In the genomic region with DNA sequence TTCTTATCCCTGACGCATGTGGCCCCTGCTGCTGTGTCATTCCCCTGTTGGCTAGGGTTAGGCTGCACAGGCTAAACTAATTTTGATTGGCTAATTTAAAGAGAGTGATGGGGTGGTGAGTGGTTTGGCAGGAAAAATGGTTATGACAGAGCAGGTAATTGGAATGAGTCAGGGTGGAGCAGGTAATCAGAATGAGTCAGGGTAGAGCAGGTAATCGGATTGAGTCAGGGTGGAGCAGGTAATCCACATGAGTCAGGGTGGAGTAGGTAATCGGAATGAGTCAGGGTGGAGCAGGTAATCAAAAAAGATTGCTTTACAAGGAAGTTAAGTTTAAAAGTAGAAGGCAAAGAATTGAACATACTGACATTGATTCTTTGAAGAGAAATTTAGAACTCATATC, we compare ENCODE assay signal across 8 cellular contexts.
A peak's percentile ranks its signal among the peaks of the same experiment; 100 is the strongest.
DNase-seq lines count a peak whose midpoint lies in the region; ATAC-seq, FAIRE-seq and TF ChIP-seq lines count a peak whose summit lies in the region.
"Not testable (repeated sequence)": the region's sequence is repeated elsewhere in the genome, so short reads cannot be mapped to it uniquely, and the experiment has no call there.

No MANE protein-coding gene starts in this region.

- TF ChIP-seq CTCF in HEK293 (tag by site-specific recombination; IDR thresholded peaks at IDR 0.05); RWPE2 (IDR thresholded peaks at IDR 0.05; ENCODE audit: poor library complexity, severe bottlenecking); mammary epithelial cell (conservative IDR thresholded peaks at IDR 0.05 in 1 of 2, IDR thresholded peaks at IDR 0.05 in 1 of 2; ENCODE audit: extremely low read depth in 1 of 2, insufficient read depth in 1 of 2, low read depth in 1 of 2, low read length in 2 of 2); endothelial cell (IDR thresholded peaks at IDR 0.05; ENCODE audit: unreplicated experiment); keratinocyte (optimal IDR thresholded peaks at IDR 0.05 in 1 of 3, IDR thresholded peaks at IDR 0.05 in 1 of 3, conservative IDR thresholded peaks at IDR 0.05 in 1 of 3; ENCODE audit: extremely low read depth in 1 of 3, insufficient read depth in 2 of 3, low read length in 3 of 3): not testable (repeated sequence)

- H3K27ac Mint-ChIP-seq in endothelial cell (ENCODE audit: unreplicated experiment), result not testable (repeated sequence)

- 94% methylated on average over 3 of the region's 3 CpGs for WGBS in HUES64
- 36% methylated on average over 3 of the region's 3 CpGs for WGBS in mammary epithelial cell (ENCODE audit: low coverage, missing lambda C conversion rate)
- 70 to 88% (median 77%) methylated on average over 3 of the region's 3 CpGs for WGBS in small intestine, 3 donors

- H3K9me3 Mint-ChIP-seq in endothelial cell (ENCODE audit: unreplicated experiment), result not testable (repeated sequence)

- H3K4me1 ChIP-seq in HEK293 (ENCODE audit: control insufficient read depth, insufficient read depth, low read length); mammary epithelial cell (ENCODE audit: insufficient read depth, low read length); keratinocyte (ENCODE audit: control insufficient read depth, extremely low read depth, insufficient read depth, low read length); small intestine (ENCODE audit: control insufficient read depth in 2 of 2, insufficient read depth in 1 of 2, low read depth in 1 of 2, low read length in 1 of 2): not testable (repeated sequence)
- H3K4me1 ChIP-seq in HUES64 (ENCODE audit: insufficient read depth, low read length), result peaks cover 16% of the 10 kb centered on the region
- peaks cover 14% of the 10 kb centered on the region for H3K4me1 ChIP-seq in RWPE2 (ENCODE audit: insufficient read depth, poor library complexity, severe bottlenecking)

- H3K9me1 ChIP-seq in keratinocyte (ENCODE audit: control insufficient read depth, extremely low read depth, insufficient read depth, low read length), result not testable (repeated sequence)

- not testable (repeated sequence) for H3K9me3 ChIP-seq in HEK293 (ENCODE audit: control insufficient read depth, insufficient read depth, low read depth, low read length); RWPE2 (ENCODE audit: severe bottlenecking); mammary epithelial cell (replicated peaks; ENCODE audit: insufficient read depth, low read length); keratinocyte (ENCODE audit: control insufficient read depth, low read depth, low read length); small intestine (ENCODE audit: control insufficient read depth, low read depth)
- H3K9me3 ChIP-seq in HUES64 (ENCODE audit: insufficient read depth, low read depth, low read length), result peaks cover 18% of the 10 kb centered on the region

- FAIRE-seq in keratinocyte (lab: Jason Lieb, UNC); small intestine (lab: Jason Lieb, UNC): not testable (repeated sequence)

- H3K79me2 ChIP-seq in mammary epithelial cell (ENCODE audit: insufficient read depth, low read length), result peaks cover 81% of the 10 kb centered on the region
- peaks cover 27% of the 10 kb centered on the region for H3K79me2 ChIP-seq in keratinocyte (ENCODE audit: control insufficient read depth, insufficient read depth, low read length)

- POLR2A ChIA-PET in HEK293 (lab: Yijun Ruan, JAX), result not testable (repeated sequence)

- H3K4me3 ChIP-seq in HEK293 (ENCODE audit: low read depth, low read length); HUES64 (ENCODE audit: low read length); RWPE2 (ENCODE audit: severe bottlenecking); mammary epithelial cell (replicated peaks in 1 of 3; ENCODE audit: insufficient read depth in 1 of 3, low read depth in 2 of 3, low read length in 3 of 3); keratinocyte (ENCODE audit: control insufficient read depth in 2 of 3, extremely low read depth in 1 of 3, insufficient read depth in 2 of 3, low read depth in 1 of 3, low read length in 3 of 3); small intestine (ENCODE audit: low read depth in 1 of 2, low read length in 2 of 2): not testable (repeated sequence)

- not testable (repeated sequence) for ATAC-seq in RWPE2 (ENCODE audit: low read depth)

- DNase-seq in A172 (ENCODE audit: low spot score) (peak; percentile 18), mammary epithelial cell (peak; percentile 77), keratinocyte (ENCODE audit: low read depth, low spot score) (peak; percentile 42), small intestine (peak; percentile 35)
- not testable (repeated sequence) for DNase-seq in RWPE2 (ENCODE audit: low spot score); endothelial cell (ENCODE audit: low spot score)

- H3K4me3 Mint-ChIP-seq in endothelial cell (ENCODE audit: unreplicated experiment), result peak overlapping the region; percentile 5

- not testable (repeated sequence) for H3K36me3 ChIP-seq in HEK293 (ENCODE audit: control insufficient read depth in 2 of 2, insufficient read depth in 1 of 2, low read length in 2 of 2); HUES64 (ENCODE audit: insufficient read depth, low read length); RWPE2 (ENCODE audit: low read depth); mammary epithelial cell (ENCODE audit: insufficient read depth, low read length); keratinocyte (ENCODE audit: control insufficient read depth in 2 of 2, extremely low read depth in 1 of 2, insufficient read depth in 2 of 2, low read length in 2 of 2); small intestine (ENCODE audit: control insufficient read depth in 2 of 2, insufficient read depth in 2 of 2, low read length in 2 of 2)

- H2AFZ ChIP-seq in mammary epithelial cell (ENCODE audit: low read depth, low read length); keratinocyte (ENCODE audit: control insufficient read depth, low read length): not testable (repeated sequence)

- peaks cover 12% of the 10 kb centered on the region for H3K36me3 Mint-ChIP-seq in endothelial cell (ENCODE audit: low read depth, unreplicated experiment)

- H3K4me2 ChIP-seq in mammary epithelial cell (ENCODE audit: insufficient read depth, low read depth, low read length); keratinocyte (ENCODE audit: control insufficient read depth, extremely low read depth, insufficient read depth, low read depth, low read length): not testable (repeated sequence)

- not testable (repeated sequence) for H3K9ac ChIP-seq in HUES64 (ENCODE audit: low read depth, low read length); mammary epithelial cell (ENCODE audit: insufficient read depth, low read length); keratinocyte (ENCODE audit: control insufficient read depth, extremely low read depth, insufficient read depth, low read length)

- H4K20me1 ChIP-seq in mammary epithelial cell (ENCODE audit: insufficient read depth, low read length); keratinocyte (ENCODE audit: control insufficient read depth, extremely low read depth, insufficient read depth, low read length): not testable (repeated sequence)

- dilution Hi-C loops in mammary epithelial cell (cut with HindIII; ENCODE audit: low sequenced_read_pairs); keratinocyte (cut with MboI; ENCODE audit: extremely low pct_ligation_motif_present, low sequenced_read_pairs): not testable (repeated sequence)

- CTCF ChIA-PET in HEK293 (lab: Yijun Ruan, JAX), result interaction anchor here (1.0 kb wide), 1 partner anchor 47 kb away, joined by 3 read pairs; no protein-coding TSS in a partner anchor
- CTCF ChIA-PET in mammary epithelial cell (lab: Charles Lee; ENCODE audit: low non-redundant PET), result not testable (repeated sequence)

- not testable (repeated sequence) for H3K27me3 ChIP-seq in HUES64 (ENCODE audit: insufficient read depth, low read length); RWPE2 (ENCODE audit: insufficient read depth, poor library complexity, severe bottlenecking); mammary epithelial cell (ENCODE audit: insufficient read depth, low read length); keratinocyte (ENCODE audit: control insufficient read depth, extremely low read depth, insufficient read depth, low read length); small intestine (ENCODE audit: control insufficient read depth in 2 of 2, insufficient read depth in 2 of 2, low read length in 2 of 2)

- BruUV-seq in mammary epithelial cell (replicated peaks; lab: Mats Ljungman, UMichigan), result not testable (repeated sequence)

- H3K4me1 Mint-ChIP-seq in endothelial cell (ENCODE audit: unreplicated experiment), result not testable (repeated sequence)

- in situ Hi-C loops in mammary epithelial cell (cut with MboI; ENCODE audit: low sequenced_read_pairs in 2 of 2), result not testable (repeated sequence)

- intact Hi-C loops in mammary epithelial cell (cut with micrococcal nuclease), result not testable (repeated sequence)

- not testable (repeated sequence) for H3K27ac ChIP-seq in HEK293 (ENCODE audit: extremely low read depth, low read depth, low read length); small intestine (ENCODE audit: low read depth in 1 of 2, low read length in 1 of 2)
- H3K27ac ChIP-seq in HUES64 (ENCODE audit: low read depth, low read length) (peak overlapping the region; percentile 82; the same call in 1 of the 2 replicates), RWPE2 (ENCODE audit: poor library complexity, severe bottlenecking) (peak overlapping the region; percentile 21), mammary epithelial cell (ENCODE audit: insufficient read depth, low read depth, low read length) (peak overlapping the region; percentile 1), keratinocyte (ENCODE audit: control insufficient read depth, insufficient read depth, low read length) (peak overlapping the region; percentile 49)

- not testable (repeated sequence) for H3K27me3 Mint-ChIP-seq in endothelial cell (ENCODE audit: unreplicated experiment)
